20 cellular contexts compared by ENCODE assay signal in the genomic region with DNA sequence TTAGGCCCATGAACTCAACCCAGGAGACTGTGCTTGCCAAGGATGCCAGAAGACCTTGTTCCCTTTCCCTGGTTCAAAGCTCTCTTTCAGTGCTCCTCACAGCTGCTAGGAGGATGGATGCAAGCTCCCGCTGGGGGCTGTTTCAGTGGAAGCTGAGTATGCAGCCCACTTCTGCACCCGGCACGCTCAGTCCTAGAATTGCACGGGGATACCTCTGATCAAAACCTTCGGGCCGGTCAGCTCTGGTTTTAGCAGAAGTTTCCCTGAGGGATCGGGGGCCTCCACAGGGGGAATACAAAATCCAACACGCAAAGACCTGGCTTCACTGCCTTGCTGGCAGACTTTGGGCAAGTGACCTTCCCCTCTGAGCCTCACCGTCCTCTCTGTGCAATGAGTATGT. TPM values are rescaled to one million over a fixed set of nuclear protein-coding genes. Genes with fewer than 3 reads are reported as not detected.
A peak's percentile ranks its signal among the peaks of the same experiment; 100 is the strongest.
DNase-seq lines count a peak whose midpoint lies in the region; ATAC-seq and TF ChIP-seq lines count a peak whose summit lies in the region.
"Had no signal": no experiment of that assay in that cellular context is flagged by ENCODE, and none has a peak within 500 bp of the region (broad histone marks: within the 10 kb centered on the region; RNA-seq: fewer than 3 reads in every experiment).

No MANE protein-coding gene starts in this region.

- DNase-seq in natural killer cell = no peak
- no peak for DNase-seq in natural killer cell treated with Interleukin-12 subunit alpha and Interleukin-12 subunit beta and Interleukin-15 and Interleukin-18, amount 100 ng/mL, for 72 hours (ENCODE audit: low spot score)
- no peak for DNase-seq in neural progenitor cell (ENCODE audit: low spot score)
- DNase-seq in activated naive CD8-positive, alpha-beta T cell treated with anti-CD3 and anti-CD28 coated beads for 36 hours = no peak
- no peak for DNase-seq in NCI-H2227 treated with DMSO at 0.1 percent for 48 hours (lab: John Stamatoyannopoulos, UW)
- DNase-seq: CD4-positive, alpha-beta T cell; DMS79; GDM1; GOT3; HFFc6; KG1; MG63; NCI-H1105; NCI-H1694 treated with DMSO at 0.1 percent for 48 hours; NCI-H446 treated with DMSO at 0.1 percent for 48 hours; NCI-H774; SHP77 had no signal

- intact Hi-C loops in natural killer cell (cut with micrococcal nuclease) = no loop called here

- peaks cover 2% of the 10 kb centered on the region for H4K20me1 ChIP-seq in neural progenitor cell (ENCODE audit: low read depth)

- H3K36me3 ChIP-seq in neural progenitor cell = no peaks in the 10 kb centered on the region
- H3K36me3 ChIP-seq: MG63 had no signal

- peak overlapping the region; percentile 17 for H3K4me3 Mint-ChIP-seq in natural killer cell
- H3K4me3 Mint-ChIP-seq in natural killer cell treated with Interleukin-12 subunit alpha and Interleukin-12 subunit beta and Interleukin-15 and Interleukin-18, amount 100 ng/mL, for 72 hours = no peak overlapping the region
- H3K4me3 Mint-ChIP-seq in brain = peak overlapping the region in 1 of 5 experiments; percentile 8
- no peak overlapping the region for H3K4me3 Mint-ChIP-seq in neural progenitor cell
- H3K4me3 Mint-ChIP-seq in activated naive CD8-positive, alpha-beta T cell treated with anti-CD3 and anti-CD28 coated beads for 36 hours = no peak overlapping the region
- H3K4me3 Mint-ChIP-seq: HFFc6 had no signal

- H3K36me3 Mint-ChIP-seq in natural killer cell (no peaks in the 10 kb centered on the region), brain (no peaks in the 10 kb centered on the region), neural progenitor cell (no peaks in the 10 kb centered on the region)
- H3K36me3 Mint-ChIP-seq in natural killer cell treated with Interleukin-12 subunit alpha and Interleukin-12 subunit beta and Interleukin-15 and Interleukin-18, amount 100 ng/mL, for 72 hours = no peaks in the 10 kb centered on the region
- no peaks in the 10 kb centered on the region for H3K36me3 Mint-ChIP-seq in activated naive CD8-positive, alpha-beta T cell treated with anti-CD3 and anti-CD28 coated beads for 36 hours

- TF ChIP-seq CTCF in natural killer cell (IDR thresholded peaks at IDR 0.05) = no peak
- TF ChIP-seq CTCF in brain (conservative IDR thresholded peaks at IDR 0.05) = no peak
- no peak for TF ChIP-seq CTCF in neural progenitor cell (IDR thresholded peaks at IDR 0.05)

- no peak overlapping the region for H3K4me2 ChIP-seq in neural progenitor cell
- H3K4me2 ChIP-seq: A549 had no signal

- H3K27ac ChIP-seq in neural progenitor cell = no peak overlapping the region

- no peak overlapping the region for H3K4me3 ChIP-seq in neural progenitor cell
- H3K4me3 ChIP-seq: A549, MG63 had no signal

- H2AFZ ChIP-seq in neural progenitor cell (replicated peaks) = peak overlapping the region; percentile 18

- ATAC-seq in natural killer cell (no peak), GM21367 (IDR thresholded peaks at IDR 0.05; ENCODE audit: unreplicated experiment) (no peak)
- no peak for ATAC-seq in natural killer cell treated with Interleukin-12 subunit alpha and Interleukin-12 subunit beta and Interleukin-15 and Interleukin-18, amount 100 ng/mL, for 72 hours
- ATAC-seq: A549 had no signal

- H3K4me1 Mint-ChIP-seq in natural killer cell = peaks cover 43 to 47% of the 10 kb centered on the region in 2 donors
- H3K4me1 Mint-ChIP-seq in natural killer cell treated with Interleukin-12 subunit alpha and Interleukin-12 subunit beta and Interleukin-15 and Interleukin-18, amount 100 ng/mL, for 72 hours (ENCODE audit: low read depth in 2 of 2) = peaks cover 35 to 41% of the 10 kb centered on the region in 2 donors
- peaks cover 70% of the 10 kb centered on the region for H3K4me1 Mint-ChIP-seq in brain
- H3K4me1 Mint-ChIP-seq in neural progenitor cell = peaks cover 52% of the 10 kb centered on the region
- peaks cover 44% of the 10 kb centered on the region for H3K4me1 Mint-ChIP-seq in activated naive CD8-positive, alpha-beta T cell treated with anti-CD3 and anti-CD28 coated beads for 36 hours

- peaks cover 33% of the 10 kb centered on the region for H3F3A ChIP-seq in neural progenitor cell (ENCODE audit: low read depth)

- peaks cover 0 to 9% of the 10 kb centered on the region in 2 donors for H3K27me3 Mint-ChIP-seq in natural killer cell (ENCODE audit: low read depth in 2 of 2)
- peaks cover 0 to 3% of the 10 kb centered on the region in 2 donors for H3K27me3 Mint-ChIP-seq in natural killer cell treated with Interleukin-12 subunit alpha and Interleukin-12 subunit beta and Interleukin-15 and Interleukin-18, amount 100 ng/mL, for 72 hours
- peaks cover 10% of the 10 kb centered on the region for H3K27me3 Mint-ChIP-seq in brain
- peaks cover 16% of the 10 kb centered on the region for H3K27me3 Mint-ChIP-seq in neural progenitor cell (ENCODE audit: insufficient read depth, low read depth)
- no peaks in the 10 kb centered on the region for H3K27me3 Mint-ChIP-seq in activated naive CD8-positive, alpha-beta T cell treated with anti-CD3 and anti-CD28 coated beads for 36 hours
- H3K27me3 Mint-ChIP-seq: CD4-positive, alpha-beta T cell had no signal

- peaks cover 36% of the 10 kb centered on the region for H3K4me1 ChIP-seq in neural progenitor cell

- H3K27ac Mint-ChIP-seq in natural killer cell (no peak overlapping the region), brain (peak overlapping the region in 4 of 5 experiments; percentile 10 to 100 (median 49)), neural progenitor cell (peak overlapping the region; percentile 38)
- no peak overlapping the region for H3K27ac Mint-ChIP-seq in natural killer cell treated with Interleukin-12 subunit alpha and Interleukin-12 subunit beta and Interleukin-15 and Interleukin-18, amount 100 ng/mL, for 72 hours
- H3K27ac Mint-ChIP-seq in activated naive CD8-positive, alpha-beta T cell treated with anti-CD3 and anti-CD28 coated beads for 36 hours = no peak overlapping the region
- H3K27ac Mint-ChIP-seq: HFFc6 had no signal

- no peaks in the 10 kb centered on the region for H3K27me3 ChIP-seq in neural progenitor cell
- H3K27me3 ChIP-seq: MG63 had no signal

- peaks cover 3% of the 10 kb centered on the region for H3K79me2 ChIP-seq in neural progenitor cell (ENCODE audit: low read depth)

- no peak overlapping the region for H3K9ac ChIP-seq in neural progenitor cell

- no peaks in the 10 kb centered on the region for H3K9me3 ChIP-seq in neural progenitor cell (ENCODE audit: low read depth)
- H3K9me3 ChIP-seq: A549, MG63 had no signal

- H3K9me3 Mint-ChIP-seq in natural killer cell = no peaks in the 10 kb centered on the region
- no peaks in the 10 kb centered on the region for H3K9me3 Mint-ChIP-seq in natural killer cell treated with Interleukin-12 subunit alpha and Interleukin-12 subunit beta and Interleukin-15 and Interleukin-18, amount 100 ng/mL, for 72 hours
- peaks cover 0 to 4% (median 0%) of the 10 kb centered on the region in 5 experiments for H3K9me3 Mint-ChIP-seq in brain
- H3K9me3 Mint-ChIP-seq in neural progenitor cell = no peaks in the 10 kb centered on the region
- H3K9me3 Mint-ChIP-seq in activated naive CD8-positive, alpha-beta T cell treated with anti-CD3 and anti-CD28 coated beads for 36 hours = no peaks in the 10 kb centered on the region
- H3K9me3 Mint-ChIP-seq: CD4-positive, alpha-beta T cell; HFFc6 had no signal

RNA-seq across cellular contexts. Expression of a gene that starts 4.2 kb away (rescaled TPM):
- 100 to 1,000 TPM; 162 to 224 (median 164) TPM for total RNA-seq in natural killer cell
- total RNA-seq in natural killer cell treated with Interleukin-12 subunit alpha and Interleukin-12 subunit beta and Interleukin-15 and Interleukin-18, amount 100 ng/mL, for 72 hours = 10 to 100 TPM; 59.0 to 92.1 TPM
- polyA plus RNA-seq in brain (ENCODE audit: insufficient read depth, low read depth, low replicate concordance) = 197 TPM
- 53.0 and 86.1 TPM in 2 replicates for total RNA-seq in neural progenitor cell (ENCODE audit: low replicate concordance)
- total RNA-seq in activated naive CD8-positive, alpha-beta T cell treated with anti-CD3 and anti-CD28 coated beads for 36 hours = 10 to 100 TPM; 62.8 to 65.4 TPM

Comparison
In these comparisons a context has a peak if more than half of its experiments do, and no peak if none do; other contexts are left out.
1. H3K27ac Mint-ChIP-seq: peak in brain (4 of 5) and neural progenitor cell (single experiment); none in natural killer cell (0 of 2), natural killer cell treated with Interleukin-12 subunit alpha and Interleukin-12 subunit beta and Interleukin-15 and Interleukin-18, amount 100 ng/mL, for 72 hours (0 of 2) and activated naive CD8-positive, alpha-beta T cell treated with anti-CD3 and anti-CD28 coated beads for 36 hours (single experiment).